Comparison of ENCODE assay signal across 23 cellular contexts in genomic region chr2:8661235-8661634, GRCh38. TPM values are rescaled to one million over a fixed set of nuclear protein-coding genes. Genes with fewer than 3 reads are reported as not detected.
DNase-seq lines count a peak whose midpoint lies in the region; ATAC-seq and TF ChIP-seq lines count a peak whose summit lies in the region.
"Had no signal": no experiment of that assay in that cellular context is flagged by ENCODE, and none has a peak within 500 bp of the region (broad histone marks: within the 10 kb centered on the region; RNA-seq: fewer than 3 reads in every experiment).

No MANE protein-coding gene starts in this region.

- peak overlapping the region; percentile 41 for H2BK120ac ChIP-seq in trophoblast cell (ENCODE audit: insufficient read depth, low read length, poor library complexity)

- H3K27me3 ChIP-seq in fibroblast of lung (ENCODE audit: control insufficient read depth, insufficient read depth, low read length) (no peaks in the 10 kb centered on the region), trophoblast cell (ENCODE audit: insufficient read depth, low read length) (no peaks in the 10 kb centered on the region), vagina (no peaks in the 10 kb centered on the region)
- H3K27me3 ChIP-seq: tibial nerve had no signal

- H3K9me3 ChIP-seq in fibroblast of lung (ENCODE audit: control insufficient read depth, insufficient read depth, low read depth, low read length) (no peaks in the 10 kb centered on the region), trophoblast cell (ENCODE audit: insufficient read depth, low read depth, low read length) (peaks cover 2% of the 10 kb centered on the region), vagina (no peaks in the 10 kb centered on the region)
- H3K9me3 ChIP-seq: SJCRH30, tibial nerve had no signal

- H3K36me3 ChIP-seq in fibroblast of lung (ENCODE audit: control insufficient read depth, insufficient read depth, low read length): no peaks in the 10 kb centered on the region
- H3K36me3 ChIP-seq in trophoblast cell (ENCODE audit: control insufficient read depth in 1 of 2, insufficient read depth in 2 of 2, low read length in 2 of 2): no peaks in the 10 kb centered on the region
- H3K36me3 ChIP-seq in vagina: no peaks in the 10 kb centered on the region
- H3K36me3 ChIP-seq: SJCRH30, tibial nerve had no signal

- H2BK12ac ChIP-seq in trophoblast cell (ENCODE audit: low read length): peak overlapping the region; percentile 56

- H3K79me1 ChIP-seq in trophoblast cell (ENCODE audit: low read length): peaks cover 7% of the 10 kb centered on the region

- TF ChIP-seq CTCF in natural killer cell (IDR thresholded peaks at IDR 0.05) (no peak), fibroblast of lung (conservative IDR thresholded peaks at IDR 0.05 in 1 of 2, IDR thresholded peaks at IDR 0.05 in 1 of 2; ENCODE audit: low read depth in 1 of 2, low read length in 2 of 2) (no peak), vagina (IDR thresholded peaks at IDR 0.05) (no peak)

- no peak overlapping the region for H3K18ac ChIP-seq in trophoblast cell (ENCODE audit: low read length)

- no peak overlapping the region for H4K91ac ChIP-seq in trophoblast cell (ENCODE audit: low read depth, low read length)

- H3K4me3 ChIP-seq in fibroblast of lung (replicated peaks in 1 of 4; ENCODE audit: control extremely low read depth in 1 of 4, insufficient read depth in 1 of 4, low read depth in 3 of 4, low read length in 4 of 4): no peak overlapping the region
- H3K4me3 ChIP-seq in trophoblast cell (ENCODE audit: low read depth, low read length): no peak overlapping the region
- no peak overlapping the region for H3K4me3 ChIP-seq in vagina
- H3K4me3 ChIP-seq: SJCRH30, tibial nerve had no signal

- DNase-seq in natural killer cell treated with Interleukin-12 subunit alpha and Interleukin-12 subunit beta and Interleukin-15 and Interleukin-18, amount 100 ng/mL, for 72 hours (ENCODE audit: low spot score): no peak
- no peak for DNase-seq in natural killer cell
- no peak for DNase-seq in fibroblast of lung (ENCODE audit: low read depth in 2 of 2)
- DNase-seq in trophoblast cell: no peak
- no peak for DNase-seq in vagina (ENCODE audit: extremely low spot score in 2 of 2)
- DNase-seq in erythroblast (lab: John Stamatoyannopoulos, UW): no peak
- no peak for DNase-seq in NCI-H82 treated with DMSO at 0.1 percent for 48 hours (lab: John Stamatoyannopoulos, UW; ENCODE audit: unreplicated experiment)
- DNase-seq: activated CD4-positive, alpha-beta T cell treated with anti-CD3 and anti-CD28 coated beads, Interleukin-2, amount 50 U/mL, for 48 hours; dermis blood vessel endothelial cell; KG1; MM.1S; NCI-H1417; NCI-H2081 treated with DMSO at 0.1 percent for 48 hours; NCI-H774; posterior cingulate gyrus; SJCRH30; stimulated activated naive CD8-positive, alpha-beta T cell treated with anti-CD3 and anti-CD28 coated beads, Interleukin-15, Interleukin-2, amounts not matched to agents 100 U/mL and 50 U/mL, for 24 hours; T-helper 1 cell had no signal

- no peaks in the 10 kb centered on the region for H3K36me3 Mint-ChIP-seq in natural killer cell treated with Interleukin-12 subunit alpha and Interleukin-12 subunit beta and Interleukin-15 and Interleukin-18, amount 100 ng/mL, for 72 hours
- no peaks in the 10 kb centered on the region for H3K36me3 Mint-ChIP-seq in natural killer cell

- no peak overlapping the region for H4K8ac ChIP-seq in trophoblast cell (ENCODE audit: low read depth, low read length)

- H2AK5ac ChIP-seq in trophoblast cell (ENCODE audit: low read length): no peak overlapping the region

- no peak for ATAC-seq in natural killer cell treated with Interleukin-12 subunit alpha and Interleukin-12 subunit beta and Interleukin-15 and Interleukin-18, amount 100 ng/mL, for 72 hours
- ATAC-seq in natural killer cell (no peak), HG03342 (IDR thresholded peaks at IDR 0.05; ENCODE audit: unreplicated experiment) (no peak)
- ATAC-seq: stimulated activated naive CD8-positive, alpha-beta T cell treated with anti-CD3 and anti-CD28 coated beads, Interleukin-15, Interleukin-2, amounts not matched to agents 100 U/mL and 50 U/mL, for 24 hours had no signal

- WGBS in trophoblast cell (ENCODE audit: extremely low coverage, insufficient coverage, insufficient read length): no CpG with 5 or more reads among the region's 6 CpGs

- H3K9ac ChIP-seq in fibroblast of lung (ENCODE audit: insufficient read depth, low read length) (no peak overlapping the region), trophoblast cell (ENCODE audit: low read length) (no peak overlapping the region)

- no peak overlapping the region for H2BK5ac ChIP-seq in trophoblast cell (ENCODE audit: low read depth, low read length, poor library complexity)

- H3K23ac ChIP-seq in trophoblast cell (ENCODE audit: low read length): no peak overlapping the region

- no peak overlapping the region for H3K4ac ChIP-seq in trophoblast cell (ENCODE audit: low read depth, low read length)

- H3K9me3 Mint-ChIP-seq in natural killer cell treated with Interleukin-12 subunit alpha and Interleukin-12 subunit beta and Interleukin-15 and Interleukin-18, amount 100 ng/mL, for 72 hours: no peaks in the 10 kb centered on the region
- H3K9me3 Mint-ChIP-seq in natural killer cell: no peaks in the 10 kb centered on the region
- H3K9me3 Mint-ChIP-seq: central memory CD8-positive, alpha-beta T cell; neural crest cell had no signal

- no peaks in the 10 kb centered on the region for H4K20me1 ChIP-seq in fibroblast of lung (ENCODE audit: control insufficient read depth, extremely low read depth, insufficient read depth, low read length)

- H3K27me3 Mint-ChIP-seq in natural killer cell treated with Interleukin-12 subunit alpha and Interleukin-12 subunit beta and Interleukin-15 and Interleukin-18, amount 100 ng/mL, for 72 hours: peaks cover 0 to 5% of the 10 kb centered on the region in 2 donors
- H3K27me3 Mint-ChIP-seq in natural killer cell (ENCODE audit: low read depth in 2 of 2): peaks cover 10 to 12% of the 10 kb centered on the region in 2 donors
- H3K27me3 Mint-ChIP-seq: central memory CD8-positive, alpha-beta T cell had no signal

- no peak overlapping the region for H3K4me3 Mint-ChIP-seq in natural killer cell treated with Interleukin-12 subunit alpha and Interleukin-12 subunit beta and Interleukin-15 and Interleukin-18, amount 100 ng/mL, for 72 hours
- no peak overlapping the region for H3K4me3 Mint-ChIP-seq in natural killer cell
- H3K4me3 Mint-ChIP-seq: activated naive CD8-positive, alpha-beta T cell; central memory CD8-positive, alpha-beta T cell; neural crest cell had no signal

- no peak overlapping the region for H3K14ac ChIP-seq in trophoblast cell (ENCODE audit: low read length)

- peaks cover 35 to 42% of the 10 kb centered on the region in 2 donors for H3K4me1 Mint-ChIP-seq in natural killer cell treated with Interleukin-12 subunit alpha and Interleukin-12 subunit beta and Interleukin-15 and Interleukin-18, amount 100 ng/mL, for 72 hours (ENCODE audit: low read depth in 2 of 2)
- H3K4me1 Mint-ChIP-seq in natural killer cell: peaks cover 41 to 52% of the 10 kb centered on the region in 2 donors

- H4K12ac ChIP-seq in trophoblast cell (ENCODE audit: low read depth, low read length): no peak overlapping the region

- TF ChIP-seq POLR2A in vagina (IDR thresholded peaks at IDR 0.05) (no peak), erythroblast (IDR thresholded peaks at IDR 0.05; ENCODE audit: low read length) (no peak)

- H3K4me1 ChIP-seq in fibroblast of lung (ENCODE audit: control insufficient read depth, extremely low read depth, insufficient read depth, low read length) (peaks cover 13% of the 10 kb centered on the region), trophoblast cell (ENCODE audit: control insufficient read depth in 1 of 2, insufficient read depth in 2 of 2, low read length in 2 of 2) (peaks cover 5 to 14% of the 10 kb centered on the region in 2 experiments), vagina (peaks cover 20% of the 10 kb centered on the region)
- H3K4me1 ChIP-seq: SJCRH30 had no signal

- H3K27ac ChIP-seq in fibroblast of lung (ENCODE audit: insufficient read depth, low read length): peak overlapping the region; percentile 58
- H3K27ac ChIP-seq in trophoblast cell (ENCODE audit: low read depth, low read length): no peak overlapping the region
- H3K27ac ChIP-seq in vagina: peak overlapping the region; percentile 65
- H3K27ac ChIP-seq: SJCRH30 had no signal

- no peak overlapping the region for H2AFZ ChIP-seq in fibroblast of lung (ENCODE audit: low read length)
- H2AFZ ChIP-seq in trophoblast cell (ENCODE audit: insufficient read depth, low read length, poor library complexity): no peak overlapping the region

- H3K4me2 ChIP-seq in fibroblast of lung (ENCODE audit: extremely low read depth, insufficient read depth, low read length) (peak overlapping the region; percentile 68), trophoblast cell (ENCODE audit: low read length) (no peak overlapping the region)

- H3K27ac Mint-ChIP-seq in natural killer cell treated with Interleukin-12 subunit alpha and Interleukin-12 subunit beta and Interleukin-15 and Interleukin-18, amount 100 ng/mL, for 72 hours: peak overlapping the region; percentile 2 to 47
- no peak overlapping the region for H3K27ac Mint-ChIP-seq in natural killer cell
- H3K27ac Mint-ChIP-seq: activated naive CD8-positive, alpha-beta T cell had no signal

- H3K79me2 ChIP-seq in fibroblast of lung (ENCODE audit: control insufficient read depth, insufficient read depth, low read length) (no peaks in the 10 kb centered on the region), trophoblast cell (ENCODE audit: control insufficient read depth, insufficient read depth, low read length, poor library complexity) (no peaks in the 10 kb centered on the region)

- intact Hi-C loops in natural killer cell (cut with micrococcal nuclease) (no loop called here), vagina (cut with DNase I) (no loop called here)

RNA-seq across cellular contexts. Expression of gene ID2, which starts 20.6 kb away (rescaled TPM):
- 100 to 1,000 TPM; 247 to 279 TPM for total RNA-seq in natural killer cell treated with Interleukin-12 subunit alpha and Interleukin-12 subunit beta and Interleukin-15 and Interleukin-18, amount 100 ng/mL, for 72 hours
- total RNA-seq in natural killer cell (100 to 1,000 TPM; 185 to 209 (median 191) TPM), fibroblast of lung (66.6 and 150 TPM in 2 replicates), vagina (378 TPM)
- polyA plus RNA-seq in fibroblast of lung: 23.1 and 92.5 TPM in 2 replicates
- 19.0 and 59.9 TPM in 2 replicates for polyA plus RNA-seq in fibroblast of lung (2012)
- polyA minus RNA-seq in fibroblast of lung (ENCODE audit: low replicate concordance): 20.2 and 61.7 TPM in 2 replicates
- polyA plus RNA-seq in trophoblast cell (2013): 277 and 280 TPM in 2 replicates

Comparison
In these comparisons a context has a peak if more than half of its experiments do, and no peak if none do; other contexts are left out.
1. H3K27ac Mint-ChIP-seq: peak in natural killer cell treated with Interleukin-12 subunit alpha and Interleukin-12 subunit beta and Interleukin-15 and Interleukin-18, amount 100 ng/mL, for 72 hours (2 of 2); none in natural killer cell (0 of 2).